21 cellular contexts compared by ENCODE assay signal in genomic region chr20:57079016-57080005, GRCh38.
DNase-seq lines count a peak whose midpoint lies in the region; ATAC-seq and TF ChIP-seq lines count a peak whose summit lies in the region.
"Had no signal": no experiment of that assay in that cellular context is flagged by ENCODE, and none has a peak within 500 bp of the region (broad histone marks: within the 10 kb centered on the region; RNA-seq: fewer than 3 reads in every experiment).

No MANE protein-coding gene starts in this region.

- H3K4me2 ChIP-seq in GM23248 (ENCODE audit: unreplicated experiment) = no peak overlapping the region
- no peak overlapping the region for H3K4me2 ChIP-seq in trophoblast cell (ENCODE audit: low read length)
- H3K4me2 ChIP-seq: A549 had no signal

- H4K8ac ChIP-seq in trophoblast cell (ENCODE audit: low read depth, low read length) = no peak overlapping the region

- no peak overlapping the region for H2AFZ ChIP-seq in GM23248
- H2AFZ ChIP-seq in trophoblast cell (ENCODE audit: insufficient read depth, low read length, poor library complexity) = no peak overlapping the region

- H4K91ac ChIP-seq in trophoblast cell (ENCODE audit: low read depth, low read length) = no peak overlapping the region

- no peak overlapping the region for H3K4me3 ChIP-seq in GM23248
- no peak overlapping the region for H3K4me3 ChIP-seq in RWPE2 (ENCODE audit: severe bottlenecking)
- H3K4me3 ChIP-seq in choroid plexus epithelial cell (ENCODE audit: low read depth, low read length) = no peak overlapping the region
- no peak overlapping the region for H3K4me3 ChIP-seq in trophoblast cell (ENCODE audit: low read depth, low read length)
- H3K4me3 ChIP-seq: A549 had no signal

- no peak overlapping the region for H2BK5ac ChIP-seq in trophoblast cell (ENCODE audit: low read depth, low read length, poor library complexity)

- no peak overlapping the region for H3K4ac ChIP-seq in trophoblast cell (ENCODE audit: low read depth, low read length)

- H3K79me2 ChIP-seq in GM23248 (ENCODE audit: insufficient read depth) (no peaks in the 10 kb centered on the region), trophoblast cell (ENCODE audit: control insufficient read depth, insufficient read depth, low read length, poor library complexity) (no peaks in the 10 kb centered on the region)

- H3K36me3 ChIP-seq in GM23248 (ENCODE audit: low read depth) (no peaks in the 10 kb centered on the region), RWPE2 (ENCODE audit: low read depth) (no peaks in the 10 kb centered on the region), trophoblast cell (ENCODE audit: control insufficient read depth in 1 of 2, insufficient read depth in 2 of 2, low read length in 2 of 2) (no peaks in the 10 kb centered on the region)

- H3K9me3 ChIP-seq in GM23248 (ENCODE audit: low read depth) = no peaks in the 10 kb centered on the region
- peaks cover 18% of the 10 kb centered on the region for H3K9me3 ChIP-seq in RWPE2 (ENCODE audit: severe bottlenecking)
- H3K9me3 ChIP-seq in trophoblast cell (ENCODE audit: insufficient read depth, low read depth, low read length) = peaks cover 6% of the 10 kb centered on the region

- no peaks in the 10 kb centered on the region for H3K9me2 ChIP-seq in GM23248 (ENCODE audit: insufficient read depth)

- H2AK5ac ChIP-seq in trophoblast cell (ENCODE audit: low read length) = no peak overlapping the region

- H3F3A ChIP-seq in GM23248 (ENCODE audit: insufficient read depth) = peaks cover 46% of the 10 kb centered on the region

- H2BK12ac ChIP-seq in trophoblast cell (ENCODE audit: low read length) = no peak overlapping the region

- H3K27me3 ChIP-seq in GM23248 (replicated peaks; ENCODE audit: insufficient read depth) (no peaks in the 10 kb centered on the region), RWPE2 (ENCODE audit: insufficient read depth, poor library complexity, severe bottlenecking) (no peaks in the 10 kb centered on the region), trophoblast cell (ENCODE audit: insufficient read depth, low read length) (no peaks in the 10 kb centered on the region)

- H3K27ac ChIP-seq in GM23248 (no peak overlapping the region), RWPE2 (ENCODE audit: poor library complexity, severe bottlenecking) (no peak overlapping the region), trophoblast cell (ENCODE audit: low read depth, low read length) (peak overlapping the region; percentile 35)
- H3K27ac ChIP-seq: A549 had no signal

- no peaks in the 10 kb centered on the region for H4K20me1 ChIP-seq in GM23248 (ENCODE audit: insufficient read depth)

- H3K4me1 ChIP-seq in GM23248 (ENCODE audit: insufficient read depth) (peaks cover 17% of the 10 kb centered on the region), RWPE2 (ENCODE audit: insufficient read depth, poor library complexity, severe bottlenecking) (peaks cover 12% of the 10 kb centered on the region), trophoblast cell (ENCODE audit: control insufficient read depth in 1 of 2, insufficient read depth in 2 of 2, low read length in 2 of 2) (peaks cover 14 to 21% of the 10 kb centered on the region in 2 experiments)
- H3K4me1 ChIP-seq: Caco-2 had no signal

- no peak overlapping the region for H3K9ac ChIP-seq in GM23248
- H3K9ac ChIP-seq in trophoblast cell (ENCODE audit: low read length) = no peak overlapping the region

- no peak overlapping the region for H3K18ac ChIP-seq in trophoblast cell (ENCODE audit: low read length)

- TF ChIP-seq CTCF in RWPE2 (IDR thresholded peaks at IDR 0.05; ENCODE audit: poor library complexity, severe bottlenecking) (no peak), choroid plexus epithelial cell (conservative IDR thresholded peaks at IDR 0.05; ENCODE audit: low read depth, low read length) (no peak)

- no peak overlapping the region for H3K23ac ChIP-seq in trophoblast cell (ENCODE audit: low read length)

- no peak overlapping the region for H2BK120ac ChIP-seq in trophoblast cell (ENCODE audit: insufficient read depth, low read length, poor library complexity)

- H3K79me1 ChIP-seq in trophoblast cell (ENCODE audit: low read length) = peaks cover 13% of the 10 kb centered on the region

- H4K12ac ChIP-seq in trophoblast cell (ENCODE audit: low read depth, low read length) = no peak overlapping the region

- DNase-seq in GM23248 = peak; percentile 41
- DNase-seq in RWPE2 (ENCODE audit: low spot score) = peak; percentile 10
- peak; percentile 46 for DNase-seq in choroid plexus epithelial cell (ENCODE audit: low read depth)
- no peak for DNase-seq in trophoblast cell
- DNase-seq in KG1 (lab: John Stamatoyannopoulos, UW) = no peak
- DNase-seq in NCI-H2171 (lab: John Stamatoyannopoulos, UW) = no peak
- DNase-seq in GM19238 (ENCODE audit: insufficient read length, low spot score) = no peak
- no peak for DNase-seq in stimulated activated naive CD8-positive, alpha-beta T cell treated with anti-CD3 and anti-CD28 coated beads, Interleukin-15, Interleukin-2, amounts not matched to agents 100 U/mL and 50 U/mL, for 24 hours
- DNase-seq: Caco-2; CD4-positive, alpha-beta memory T cell; DMS 273 treated with DMSO at 0.1 percent for 48 hours; DMS79 treated with DMSO at 0.1 percent for 48 hours; GDM1; NCI-H1092; NCI-H1436; NCI-H1930; NCI-H345; NCI-H524; NCI-H774; NK-92 treated with Interleukin-12 subunit alpha and Interleukin-12 subunit beta, amount 100 ng/mL, for 24 hours had no signal

- ATAC-seq in RWPE2 (ENCODE audit: low read depth) = no peak
- no peak for ATAC-seq in stimulated activated naive CD8-positive, alpha-beta T cell treated with anti-CD3 and anti-CD28 coated beads, Interleukin-15, Interleukin-2, amounts not matched to agents 100 U/mL and 50 U/mL, for 24 hours
- ATAC-seq: A549 had no signal

- H3K14ac ChIP-seq in trophoblast cell (ENCODE audit: low read length) = no peak overlapping the region

- WGBS in GM23248 (ENCODE audit: low coverage in 1 of 2, low lambda C conversion rate in 2 of 2, missing lambda C conversion rate in 2 of 2), 2 experiments = 3 to 6% methylated on average over 2 of the region's 2 CpGs
- WGBS in trophoblast cell (ENCODE audit: extremely low coverage, insufficient coverage, insufficient read length) = no CpG with 5 or more reads among the region's 2 CpGs

- in situ Hi-C loops in GM23248 (cut with MboI) = loop anchor here (25.0 kb wide), 2 partner anchors 408 to 1133 kb away; no protein-coding TSS in a partner anchor

Comparison
In these comparisons a context has a peak if more than half of its experiments do, and no peak if none do; other contexts are left out.
1. DNase-seq: peak in GM23248 (single experiment), RWPE2 (single experiment) and choroid plexus epithelial cell (single experiment); none in trophoblast cell (0 of 2), KG1 (single experiment), NCI-H2171 (single experiment), GM19238 (single experiment) and stimulated activated naive CD8-positive, alpha-beta T cell treated with anti-CD3 and anti-CD28 coated beads, Interleukin-15, Interleukin-2, amounts not matched to agents 100 U/mL and 50 U/mL, for 24 hours (single experiment).